Comparison of ENCODE assay signal across 8 cellular contexts in the genomic region with DNA sequence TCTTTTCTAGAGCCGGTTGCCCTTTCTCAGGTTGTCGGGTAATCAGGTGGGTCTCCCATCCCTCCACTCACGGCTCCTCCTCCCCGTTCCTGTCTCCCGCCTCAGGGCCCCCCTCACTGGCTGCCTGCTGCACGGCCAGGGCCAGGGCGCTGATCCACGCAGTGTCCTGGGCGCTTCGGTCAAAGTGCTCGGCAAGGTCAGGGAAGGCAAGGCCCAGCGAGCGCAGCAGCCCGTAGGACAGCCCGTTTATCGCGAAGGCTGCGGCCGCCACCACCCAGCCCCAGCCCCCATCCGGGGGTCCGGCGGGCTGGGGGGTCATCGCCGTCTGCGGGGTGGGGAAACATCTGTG. TPM values are rescaled to one million over a fixed set of nuclear protein-coding genes. Genes with fewer than 3 reads are reported as not detected.
DNase-seq lines count a peak whose midpoint lies in the region; TF ChIP-seq lines count a peak whose summit lies in the region.

No MANE protein-coding gene starts in this region.

- H3K36me3 Mint-ChIP-seq in CD8-positive, alpha-beta memory T cell = no peaks in the 10 kb centered on the region
- H3K36me3 Mint-ChIP-seq in activated CD4-positive, alpha-beta memory T cell treated with anti-CD3 and anti-CD28 coated beads for 36 hours = peaks cover 4% of the 10 kb centered on the region

- no peaks in the 10 kb centered on the region for H3K9me3 Mint-ChIP-seq in CD8-positive, alpha-beta memory T cell
- no peaks in the 10 kb centered on the region for H3K9me3 Mint-ChIP-seq in activated CD4-positive, alpha-beta memory T cell treated with anti-CD3 and anti-CD28 coated beads for 36 hours

- peak overlapping the region; percentile 92 for H2AFZ ChIP-seq in parathyroid adenoma

- H3K4me3 Mint-ChIP-seq in CD8-positive, alpha-beta memory T cell = peak overlapping the region; percentile 81 to 90 (median 84)
- peak overlapping the region; percentile 71 for H3K4me3 Mint-ChIP-seq in activated CD4-positive, alpha-beta memory T cell treated with anti-CD3 and anti-CD28 coated beads for 36 hours

- H3K36me3 ChIP-seq in CD8-positive, alpha-beta memory T cell (ENCODE audit: insufficient read depth, low read length) = no peaks in the 10 kb centered on the region
- H3K36me3 ChIP-seq in cardiac muscle cell (no peaks in the 10 kb centered on the region), parathyroid adenoma (ENCODE audit: control insufficient read depth, insufficient read depth, low read length) (no peaks in the 10 kb centered on the region), MG63 (no peaks in the 10 kb centered on the region)

- no peaks in the 10 kb centered on the region for H3K27me3 ChIP-seq in CD8-positive, alpha-beta memory T cell (ENCODE audit: insufficient read depth, low read length, poor library complexity, severe bottlenecking)
- H3K27me3 ChIP-seq in cardiac muscle cell (peaks cover 35% of the 10 kb centered on the region), parathyroid adenoma (ENCODE audit: control insufficient read depth, insufficient read depth, low read length) (no peaks in the 10 kb centered on the region), MG63 (no peaks in the 10 kb centered on the region)

- H3K79me2 ChIP-seq in parathyroid adenoma = no peaks in the 10 kb centered on the region

- H3K27ac Mint-ChIP-seq in CD8-positive, alpha-beta memory T cell = peak overlapping the region in 6 of 8 donors; percentile 57 to 95 (median 80)
- H3K27ac Mint-ChIP-seq in activated CD4-positive, alpha-beta memory T cell treated with anti-CD3 and anti-CD28 coated beads for 36 hours = peak overlapping the region; percentile 51

- H3K9me3 ChIP-seq in CD8-positive, alpha-beta memory T cell (ENCODE audit: low read length) = no peaks in the 10 kb centered on the region
- H3K9me3 ChIP-seq in cardiac muscle cell (ENCODE audit: low read depth) = no peaks in the 10 kb centered on the region
- H3K9me3 ChIP-seq in parathyroid adenoma (ENCODE audit: control insufficient read depth, low read length) = no peaks in the 10 kb centered on the region
- H3K9me3 ChIP-seq in MG63 = no peaks in the 10 kb centered on the region

- H3K27me3 Mint-ChIP-seq in CD8-positive, alpha-beta memory T cell = no peaks in the 10 kb centered on the region
- peaks cover 2% of the 10 kb centered on the region for H3K27me3 Mint-ChIP-seq in activated CD4-positive, alpha-beta memory T cell treated with anti-CD3 and anti-CD28 coated beads for 36 hours

- intact Hi-C loops in activated CD4-positive, alpha-beta memory T cell treated with anti-CD3 and anti-CD28 coated beads for 36 hours (cut with micrococcal nuclease) = no loop called here

- peaks cover 41 to 59% (median 42%) of the 10 kb centered on the region in 3 donors for H3K4me1 Mint-ChIP-seq in CD8-positive, alpha-beta memory T cell
- peaks cover 50% of the 10 kb centered on the region for H3K4me1 Mint-ChIP-seq in activated CD4-positive, alpha-beta memory T cell treated with anti-CD3 and anti-CD28 coated beads for 36 hours (ENCODE audit: low read depth)

- H3K27ac ChIP-seq in CD8-positive, alpha-beta memory T cell (ENCODE audit: low read depth, low read length) = no peak overlapping the region
- H3K27ac ChIP-seq in cardiac muscle cell = no peak overlapping the region
- H3K27ac ChIP-seq in parathyroid adenoma = peak overlapping the region; percentile 96

- peak overlapping the region; percentile 77 for H3K9ac ChIP-seq in parathyroid adenoma

- H3K4me3 ChIP-seq in CD8-positive, alpha-beta memory T cell (ENCODE audit: low read length) = peak overlapping the region; percentile 60
- H3K4me3 ChIP-seq in cardiac muscle cell (peak overlapping the region; percentile 14), parathyroid adenoma (ENCODE audit: low read depth, low read length) (peak overlapping the region; percentile 66), MG63 (no peak overlapping the region)

- POLR2A ChIA-PET in CD8-positive, alpha-beta memory T cell (lab: Charles Lee) = interaction anchor here (0.7 kb wide), 1 partner anchor 101 kb away, joined by 4 read pairs; no protein-coding TSS in a partner anchor
- POLR2A ChIA-PET in activated CD4-positive, alpha-beta memory T cell treated with anti-CD3 and anti-CD28 coated beads for 36 hours (lab: Charles Lee) = interaction anchor here (0.7 to 2.0 kb wide), 2 partner anchors 7 to 90 kb away, joined by 4 to 5 read pairs; partner anchors contain the start of gene SLC16A13

- CTCF ChIA-PET in CD8-positive, alpha-beta memory T cell (lab: Charles Lee) = interaction anchor here (1.3 to 10.0 kb wide), 3 partner anchors 9 to 253 kb away, joined by 4 to 169 read pairs (median 6); no protein-coding TSS in a partner anchor
- CTCF ChIA-PET in activated CD4-positive, alpha-beta memory T cell treated with anti-CD3 and anti-CD28 coated beads for 36 hours (lab: Charles Lee) = interaction anchor here (0.9 to 20.9 kb wide), 2 partner anchors 92 to 134 kb away, joined by 4 to 509 read pairs; no protein-coding TSS in a partner anchor

- DNase-seq in CD8-positive, alpha-beta memory T cell = no peak
- DNase-seq in activated CD4-positive, alpha-beta memory T cell treated with anti-CD3 and anti-CD28 coated beads for 36 hours = no peak
- no peak for DNase-seq in cardiac muscle cell (ENCODE audit: low read depth in 1 of 2, low spot score in 1 of 2)
- no peak for DNase-seq in MG63
- DNase-seq in foreskin melanocyte = no peak
- no peak for DNase-seq in activated CD4-positive, CD25-positive, alpha-beta regulatory T cell (lab: John Stamatoyannopoulos, UW)
- DNase-seq in middle frontal gyrus (ENCODE audit: extremely low spot score, low spot score) = no peak

- peaks cover 30% of the 10 kb centered on the region for H3K4me1 ChIP-seq in CD8-positive, alpha-beta memory T cell (ENCODE audit: insufficient read depth, low read length)
- H3K4me1 ChIP-seq in cardiac muscle cell (ENCODE audit: low read depth) = peaks cover 6% of the 10 kb centered on the region
- peaks cover 29% of the 10 kb centered on the region for H3K4me1 ChIP-seq in parathyroid adenoma

- TF ChIP-seq CTCF in cardiac muscle cell (IDR thresholded peaks at IDR 0.05; ENCODE audit: low read depth, low read length) (no peak), parathyroid adenoma (IDR thresholded peaks at IDR 0.05) (no peak)

- peak overlapping the region; percentile 85 for H3K4me2 ChIP-seq in parathyroid adenoma (ENCODE audit: low read length)

RNA-seq across cellular contexts. Expression of gene SLC16A11, which starts 0.7 kb away (rescaled TPM):
- total RNA-seq in CD8-positive, alpha-beta memory T cell = 1 to 10 TPM; 1.3 to 1.8 TPM
- polyA plus RNA-seq in CD8-positive, alpha-beta memory T cell = 1.6 TPM
- 1 to 10 TPM; 1.4 to 1.5 TPM for total RNA-seq in activated CD4-positive, alpha-beta memory T cell treated with anti-CD3 and anti-CD28 coated beads for 36 hours
- 0.39 and 1.1 TPM in 2 replicates for total RNA-seq in cardiac muscle cell
- 3.8 and 6.4 TPM in 2 replicates for polyA plus RNA-seq in cardiac muscle cell
- total RNA-seq in MG63 (2014; rRNA removed; shearing (Covaris generic); ENCODE audit: low replicate concordance) = not detected in 2 replicates

RNA-seq across cellular contexts. Expression of gene SLC16A13, which starts 7.4 kb away (rescaled TPM):
- total RNA-seq in CD8-positive, alpha-beta memory T cell = 1 to 10 TPM; 7.7 to 8.1 TPM
- polyA plus RNA-seq in CD8-positive, alpha-beta memory T cell = 1.4 TPM
- 10 to 100 TPM; 10.4 to 10.7 TPM for total RNA-seq in activated CD4-positive, alpha-beta memory T cell treated with anti-CD3 and anti-CD28 coated beads for 36 hours
- total RNA-seq in cardiac muscle cell = 3.7 and 4.0 TPM in 2 replicates
- 5.8 and 7.2 TPM in 2 replicates for polyA plus RNA-seq in cardiac muscle cell
- total RNA-seq in MG63 (2014; rRNA removed; shearing (Covaris generic); ENCODE audit: low replicate concordance) = 0.96 and 1.1 TPM in 2 replicates

RNA-seq across cellular contexts. Expression of gene BCL6B, which starts 20.3 kb away (rescaled TPM):
- under 1 TPM; 0.24 to 0.59 TPM for total RNA-seq in CD8-positive, alpha-beta memory T cell
- 0.09 TPM for polyA plus RNA-seq in CD8-positive, alpha-beta memory T cell
- 1 to 10 TPM in 1 of 2 experiments, under 1 TPM in 1; 0.53 to 1.3 TPM for total RNA-seq in activated CD4-positive, alpha-beta memory T cell treated with anti-CD3 and anti-CD28 coated beads for 36 hours
- 0.11 and 1.7 TPM in 2 replicates for total RNA-seq in cardiac muscle cell
- not detected in 2 replicates for polyA plus RNA-seq in cardiac muscle cell
- 0.36 TPM in 1 of 2 replicates, not detected in the other for total RNA-seq in MG63 (2014; rRNA removed; shearing (Covaris generic); ENCODE audit: low replicate concordance)

RNA-seq across cellular contexts. Expression of gene RNASEK, which starts 30.7 kb away (rescaled TPM):
- 100 to 1,000 TPM; 160 to 169 TPM for total RNA-seq in CD8-positive, alpha-beta memory T cell
- 795 TPM for polyA plus RNA-seq in CD8-positive, alpha-beta memory T cell
- 100 to 1,000 TPM; 175 to 180 TPM for total RNA-seq in activated CD4-positive, alpha-beta memory T cell treated with anti-CD3 and anti-CD28 coated beads for 36 hours
- total RNA-seq in cardiac muscle cell = 241 and 275 TPM in 2 replicates
- polyA plus RNA-seq in cardiac muscle cell = 594 and 672 TPM in 2 replicates
- total RNA-seq in MG63 (2014; rRNA removed; shearing (Covaris generic); ENCODE audit: low replicate concordance) = 45.2 and 62.3 TPM in 2 replicates

RNA-seq across cellular contexts. Expression of gene CLEC10A, which starts 36.9 kb away (rescaled TPM):
- total RNA-seq in CD8-positive, alpha-beta memory T cell = under 1 TPM; 0.33 to 0.42 TPM
- not detected for polyA plus RNA-seq in CD8-positive, alpha-beta memory T cell
- total RNA-seq in activated CD4-positive, alpha-beta memory T cell treated with anti-CD3 and anti-CD28 coated beads for 36 hours = not detected
- not detected in 2 replicates for total RNA-seq in cardiac muscle cell
- polyA plus RNA-seq in cardiac muscle cell = not detected in 2 replicates
- not detected in 2 replicates for total RNA-seq in MG63 (2014; rRNA removed; shearing (Covaris generic); ENCODE audit: low replicate concordance)
